Comparison of ENCODE assay signal across 26 cellular contexts in genomic region chr15:75680007-75680789, GRCh38. TPM values are rescaled to one million over a fixed set of nuclear protein-coding genes. Genes with fewer than 3 reads are reported as not detected.
DNase-seq lines count a peak whose midpoint lies in the region; ATAC-seq and TF ChIP-seq lines count a peak whose summit lies in the region.
"Had no signal": no experiment of that assay in that cellular context is flagged by ENCODE, and none has a peak within 500 bp of the region (broad histone marks: within the 10 kb centered on the region; RNA-seq: fewer than 3 reads in every experiment).

No MANE protein-coding gene starts in this region.

- H3K27ac Mint-ChIP-seq in chondrocyte (ENCODE audit: unreplicated experiment): peak overlapping the region; percentile 22
- peak overlapping the region; percentile 50 for H3K27ac Mint-ChIP-seq in neural progenitor cell
- H3K27ac Mint-ChIP-seq: activated naive CD8-positive, alpha-beta T cell treated with anti-CD3 and anti-CD28 coated beads for 36 hours had no signal

- no peak for DNase-seq in chondrocyte (ENCODE audit: low spot score)
- DNase-seq in neural progenitor cell (ENCODE audit: low spot score): peak; percentile 54
- DNase-seq in tibial nerve (ENCODE audit: low spot score in 2 of 2): no peak
- DNase-seq in activated naive CD4-positive, alpha-beta T cell treated with anti-CD3 and anti-CD28 coated beads, Interleukin-2, amount 50 U/mL, for 16 hours: no peak
- DNase-seq in lower lobe of right lung: no peak
- DNase-seq: activated CD4-positive, alpha-beta T cell treated with anti-CD3 and anti-CD28 coated beads for 48 hours; activated CD8-positive, alpha-beta memory T cell treated with anti-CD3 and anti-CD28 coated beads for 24 hours; activated effector memory CD4-positive, alpha-beta T cell treated with anti-CD3 and anti-CD28 coated beads, Interleukin-2, amount 50 U/mL, for 16 hours; activated naive CD8-positive, alpha-beta T cell treated with anti-CD3 and anti-CD28 coated beads for 36 hours; Calu3; central memory CD4-positive, alpha-beta T cell; DND-41; erythroblast; GF-D8; glutamatergic neuron; NCI-H1436; NCI-H2107; psoas muscle; stimulated activated CD4-positive, alpha-beta T cell treated with anti-CD3 and anti-CD28 coated beads, Interleukin-4, amount 100 ng/mL, for 24 hours; T1000 had no signal

- H3K4me2 ChIP-seq in BLaER1: no peak overlapping the region
- peak overlapping the region; percentile 18 for H3K4me2 ChIP-seq in neural progenitor cell

- TF ChIP-seq POLR2A in tibial nerve (IDR thresholded peaks at IDR 0.05): no peak

- no peaks in the 10 kb centered on the region for H3K27me3 Mint-ChIP-seq in chondrocyte (ENCODE audit: low read depth)
- peaks cover 13% of the 10 kb centered on the region for H3K27me3 Mint-ChIP-seq in neural progenitor cell (ENCODE audit: insufficient read depth, low read depth)
- H3K27me3 Mint-ChIP-seq: activated naive CD8-positive, alpha-beta T cell treated with anti-CD3 and anti-CD28 coated beads for 36 hours had no signal

- ATAC-seq in HG03175 (IDR thresholded peaks at IDR 0.05; ENCODE audit: unreplicated experiment) (no peak), lower lobe of right lung (no peak)
- ATAC-seq: psoas muscle had no signal

- H3K79me2 ChIP-seq in neural progenitor cell (ENCODE audit: low read depth): no peaks in the 10 kb centered on the region

- WGBS in HUES64: 73% methylated on average over 11 of the region's 11 CpGs
- 61 to 64% methylated on average over 11 of the region's 11 CpGs for WGBS in tibial nerve, 2 donors

- H3F3A ChIP-seq in neural progenitor cell (ENCODE audit: low read depth): peaks cover 8% of the 10 kb centered on the region

- H3K4me1 ChIP-seq in BLaER1 (peaks cover 51% of the 10 kb centered on the region), HUES64 (ENCODE audit: insufficient read depth, low read length) (peaks cover 11% of the 10 kb centered on the region; the same call in 1 of the 2 replicates), neural progenitor cell (peaks cover 22% of the 10 kb centered on the region), tibial nerve (peaks cover 0 to 34% (median 11%) of the 10 kb centered on the region in 4 donors), lower lobe of right lung (peaks cover 21% of the 10 kb centered on the region)

- H3K9me3 Mint-ChIP-seq in chondrocyte (ENCODE audit: low read depth): no peaks in the 10 kb centered on the region
- no peaks in the 10 kb centered on the region for H3K9me3 Mint-ChIP-seq in neural progenitor cell
- H3K9me3 Mint-ChIP-seq: activated naive CD8-positive, alpha-beta T cell treated with anti-CD3 and anti-CD28 coated beads for 36 hours had no signal

- no peak overlapping the region for H2AFZ ChIP-seq in neural progenitor cell (replicated peaks)

- H3K27me3 ChIP-seq in BLaER1 (no peaks in the 10 kb centered on the region), HUES64 (ENCODE audit: insufficient read depth, low read length) (no peaks in the 10 kb centered on the region), neural progenitor cell (no peaks in the 10 kb centered on the region), tibial nerve (no peaks in the 10 kb centered on the region), lower lobe of right lung (ENCODE audit: low read depth) (no peaks in the 10 kb centered on the region)
- H3K27me3 ChIP-seq: SJSA1, vagina had no signal

- H3K27ac ChIP-seq in BLaER1 (peak overlapping the region; percentile 9; the same call in 1 of the 2 replicates), HUES64 (ENCODE audit: low read depth, low read length) (no peak overlapping the region), neural progenitor cell (no peak overlapping the region), tibial nerve (peak overlapping the region in 2 of 4 donors; percentile 57 to 59), lower lobe of right lung (no peak overlapping the region)
- H3K27ac ChIP-seq: psoas muscle, SJSA1, vagina, VCaP had no signal

- H3K36me3 ChIP-seq in BLaER1 (no peaks in the 10 kb centered on the region), HUES64 (ENCODE audit: insufficient read depth, low read length) (no peaks in the 10 kb centered on the region), neural progenitor cell (no peaks in the 10 kb centered on the region), tibial nerve (peaks cover 0 to 84% (median 2%) of the 10 kb centered on the region in 3 donors), lower lobe of right lung (no peaks in the 10 kb centered on the region)
- H3K36me3 ChIP-seq: SJSA1 had no signal

- TF ChIP-seq EP300 in tibial nerve (IDR thresholded peaks at IDR 0.05): no peak

- H3K4me1 Mint-ChIP-seq in chondrocyte (ENCODE audit: low read depth) (peaks cover 28% of the 10 kb centered on the region), neural progenitor cell (peaks cover 26% of the 10 kb centered on the region)
- H3K4me1 Mint-ChIP-seq: activated naive CD8-positive, alpha-beta T cell treated with anti-CD3 and anti-CD28 coated beads for 36 hours had no signal

- H3K36me3 Mint-ChIP-seq in chondrocyte (ENCODE audit: low read depth): peaks cover 46% of the 10 kb centered on the region
- no peaks in the 10 kb centered on the region for H3K36me3 Mint-ChIP-seq in neural progenitor cell
- H3K36me3 Mint-ChIP-seq: activated naive CD8-positive, alpha-beta T cell treated with anti-CD3 and anti-CD28 coated beads for 36 hours had no signal

- no peak overlapping the region for H3K4me3 Mint-ChIP-seq in chondrocyte (ENCODE audit: unreplicated experiment)
- no peak overlapping the region for H3K4me3 Mint-ChIP-seq in neural progenitor cell
- H3K4me3 Mint-ChIP-seq: activated naive CD8-positive, alpha-beta T cell treated with anti-CD3 and anti-CD28 coated beads for 36 hours had no signal

- H3K4me3 ChIP-seq in BLaER1 (no peak overlapping the region), HUES64 (ENCODE audit: low read length) (no peak overlapping the region), neural progenitor cell (no peak overlapping the region), tibial nerve (no peak overlapping the region), lower lobe of right lung (no peak overlapping the region)
- H3K4me3 ChIP-seq: psoas muscle, SJSA1, vagina had no signal

- H3K9ac ChIP-seq in BLaER1 (no peak overlapping the region), HUES64 (ENCODE audit: low read depth, low read length) (peak overlapping the region; percentile 31; the same call in 1 of the 2 replicates), neural progenitor cell (no peak overlapping the region)

- no peak for TF ChIP-seq CTCF in chondrocyte (IDR thresholded peaks at IDR 0.05)
- TF ChIP-seq CTCF in neural progenitor cell (IDR thresholded peaks at IDR 0.05): no peak
- TF ChIP-seq CTCF in tibial nerve (IDR thresholded peaks at IDR 0.05): no peak
- TF ChIP-seq CTCF in lower lobe of right lung (IDR thresholded peaks at IDR 0.05): no peak

- intact Hi-C loops in lower lobe of right lung (cut with DNase I): no loop called here

- H3K9me3 ChIP-seq in BLaER1 (no peaks in the 10 kb centered on the region), HUES64 (ENCODE audit: insufficient read depth, low read depth, low read length) (no peaks in the 10 kb centered on the region), neural progenitor cell (ENCODE audit: low read depth) (no peaks in the 10 kb centered on the region), tibial nerve (no peaks in the 10 kb centered on the region), lower lobe of right lung (no peaks in the 10 kb centered on the region)
- H3K9me3 ChIP-seq: psoas muscle, SJSA1, vagina had no signal

- H4K20me1 ChIP-seq in BLaER1 (no peaks in the 10 kb centered on the region), neural progenitor cell (ENCODE audit: low read depth) (no peaks in the 10 kb centered on the region)

RNA-seq across cellular contexts. Expression of gene CSPG4, which starts 32.5 kb away (rescaled TPM):
- polyA plus RNA-seq in HUES64 (2013, experiment 1 of 2): 1.2 TPM
- polyA plus RNA-seq in HUES64 (2013, experiment 2 of 2): 2.0 TPM
- 302 to 607 TPM (median 595 TPM) in 3 replicates for total RNA-seq in chondrocyte
- total RNA-seq in neural progenitor cell (ENCODE audit: low replicate concordance): 0.07 and 0.37 TPM in 2 replicates
- total RNA-seq in tibial nerve: 100 to 1,000 TPM; 100 to 132 (median 115) TPM
- total RNA-seq in lower lobe of right lung: 15.0 TPM
- total RNA-seq: activated naive CD8-positive, alpha-beta T cell treated with anti-CD3 and anti-CD28 coated beads for 36 hours; Calu3 had no signal

RNA-seq across cellular contexts. Expression of gene SNX33, which starts 32.5 kb away (rescaled TPM):
- polyA plus RNA-seq in HUES64 (2013, experiment 1 of 2): 11.3 TPM
- 14.6 TPM for polyA plus RNA-seq in HUES64 (2013, experiment 2 of 2)
- 21.6 to 31.2 TPM (median 30.2 TPM) in 3 replicates for total RNA-seq in chondrocyte
- total RNA-seq in neural progenitor cell (ENCODE audit: low replicate concordance): 10.1 and 20.7 TPM in 2 replicates
- total RNA-seq in tibial nerve: 10 to 100 TPM; 29.7 to 44.9 (median 31.1) TPM
- total RNA-seq in lower lobe of right lung: 28.9 TPM

RNA-seq across cellular contexts. Expression of gene IMP3, which starts 40.2 kb away (rescaled TPM):
- polyA plus RNA-seq in HUES64 (2013, experiment 1 of 2): 71.2 TPM
- 64.5 TPM for polyA plus RNA-seq in HUES64 (2013, experiment 2 of 2)
- total RNA-seq in chondrocyte (28.7 to 30.0 TPM (median 29.0 TPM) in 3 replicates), neural progenitor cell (ENCODE audit: low replicate concordance) (62.1 and 96.1 TPM in 2 replicates), tibial nerve (100 to 1,000 TPM; 163 to 179 (median 170) TPM), lower lobe of right lung (56.5 TPM)

RNA-seq across cellular contexts. Expression of gene SNUPN, which starts 54.7 kb away (rescaled TPM):
- polyA plus RNA-seq in HUES64 (2013, experiment 1 of 2): 21.8 TPM
- 20.4 TPM for polyA plus RNA-seq in HUES64 (2013, experiment 2 of 2)
- total RNA-seq in chondrocyte: 18.6 to 22.7 TPM (median 21.7 TPM) in 3 replicates
- 18.4 and 20.7 TPM in 2 replicates for total RNA-seq in neural progenitor cell (ENCODE audit: low replicate concordance)
- total RNA-seq in tibial nerve: 10 to 100 TPM; 16.3 to 35.1 (median 23.7) TPM
- 21.7 TPM for total RNA-seq in lower lobe of right lung

Comparison
In these comparisons a context has a peak if more than half of its experiments do, and no peak if none do; other contexts are left out.
1. RNA of gene CSPG4, which starts 32.5 kb away (total RNA-seq): 302 to 607 TPM in chondrocyte, 100 to 132 TPM in tibial nerve and 15.0 TPM in lower lobe of right lung (single experiment); 0.07 to 0.37 TPM in neural progenitor cell; every median in the first group is over 10 times any median in the second.